In genomic region chr6:149752600-149752999, GRCh38 we compare ENCODE assay signal across 18 cellular contexts. TPM values are rescaled to one million over a fixed set of nuclear protein-coding genes. Genes with fewer than 3 reads are reported as not detected.
DNase-seq lines count a peak whose midpoint lies in the region; ATAC-seq, FAIRE-seq and TF ChIP-seq lines count a peak whose summit lies in the region.
"Had no signal": no experiment of that assay in that cellular context is flagged by ENCODE, and none has a peak within 500 bp of the region (broad histone marks: within the 10 kb centered on the region; RNA-seq: fewer than 3 reads in every experiment).

No MANE protein-coding gene starts in this region.

- peak overlapping the region; percentile 7; the same call in 1 of the 2 replicates for H3K4me3 ChIP-seq in K562
- H3K4me3 ChIP-seq: ovary had no signal

- H3K9me1 ChIP-seq in K562 (ENCODE audit: control insufficient read depth, insufficient read depth, low read length) = no peaks in the 10 kb centered on the region

- 0 out of 2 replicates have a peak, but pooled peaks cover 2% of the 10 kb centered on the region for H3K9me3 ChIP-seq in K562 (replicated peaks; ENCODE audit: control insufficient read depth, insufficient read depth, low read depth, low read length)
- H3K9me3 ChIP-seq: ovary had no signal

- no peaks in the 10 kb centered on the region for H3K36me3 Mint-ChIP-seq in neural crest cell (ENCODE audit: low read depth)
- H3K36me3 Mint-ChIP-seq: activated naive CD4-positive, alpha-beta T cell treated with anti-CD3 and anti-CD28 coated beads, Interleukin-2, amount 50 U/mL, for 24 hours had no signal

- no peak overlapping the region for H2AFZ ChIP-seq in K562 (ENCODE audit: low read depth, low read length)

- no peak for TF ChIP-seq CTCF in K562 (IDR thresholded peaks at IDR 0.05 in 2 of 3, conservative IDR thresholded peaks at IDR 0.05 in 1 of 3; ENCODE audit: insufficient read depth in 2 of 3, low read depth in 1 of 3, low read length in 3 of 3)
- no peak for TF ChIP-seq CTCF in neural crest cell (conservative IDR thresholded peaks at IDR 0.05)

- no peaks in the 10 kb centered on the region for H3K27me3 Mint-ChIP-seq in neural crest cell (ENCODE audit: low read depth)
- H3K27me3 Mint-ChIP-seq: activated naive CD4-positive, alpha-beta T cell treated with anti-CD3 and anti-CD28 coated beads, Interleukin-2, amount 50 U/mL, for 24 hours had no signal

- H3K4me1 ChIP-seq in K562 (replicated peaks in 1 of 2; ENCODE audit: control insufficient read depth in 2 of 2, insufficient read depth in 2 of 2, low read length in 2 of 2) = peaks cover 33 to 34% of the 10 kb centered on the region in 2 experiments

- BruUV-seq in K562 (replicated peaks; lab: Mats Ljungman, UMichigan) = no TSS peak

- H3K4me1 Mint-ChIP-seq in neural crest cell = peaks cover 17% of the 10 kb centered on the region

- no peaks in the 10 kb centered on the region for H3K9me3 Mint-ChIP-seq in neural crest cell
- H3K9me3 Mint-ChIP-seq: activated naive CD4-positive, alpha-beta T cell treated with anti-CD3 and anti-CD28 coated beads, Interleukin-2, amount 50 U/mL, for 24 hours had no signal

- POLR2A ChIA-PET in K562 (lab: Yijun Ruan, JAX) = interaction anchor here (1.4 to 2.2 kb wide), 2 partner anchors 11 to 24 kb away, joined by 3 to 5 read pairs; no protein-coding TSS in a partner anchor

- WGBS in K562 (ENCODE audit: insufficient coverage, low coverage, missing lambda C conversion rate) = 48% methylated on average over 3 of the region's 3 CpGs

- no peak for ATAC-seq in K562
- ATAC-seq in HG03139 (IDR thresholded peaks at IDR 0.05; ENCODE audit: unreplicated experiment) = no peak
- ATAC-seq: left ventricle myocardium superior had no signal

- CTCF ChIA-PET in K562 (lab: Yijun Ruan, JAX; ENCODE audit: low intra/inter-chr PET ratio) = no interaction called here

- H3K27ac ChIP-seq in K562 (ENCODE audit: extremely low read depth, low read depth, low read length) = peak overlapping the region; percentile 27; the same call in 1 of the 3 replicates
- H3K27ac ChIP-seq: ovary had no signal

- peak overlapping the region; percentile 59 for H3K4me2 ChIP-seq in K562 (ENCODE audit: insufficient read depth, low read length)

- DNase-seq in GF-D8 (lab: John Stamatoyannopoulos, UW) (peak; percentile 77), NOMO-1 (lab: John Stamatoyannopoulos, UW; ENCODE audit: unreplicated experiment in 2 of 2) (peak; percentile 48 to 84), K562 (ENCODE audit: extremely low read depth in 1 of 4, low spot score in 3 of 4) (no peak), neural crest cell (ENCODE audit: low read depth, low spot score) (no peak), NCI-H510A (lab: John Stamatoyannopoulos, UW) (no peak), posterior vena cava (ENCODE audit: low spot score) (no peak)
- no peak for DNase-seq in activated CD4-positive, CD25-positive, alpha-beta regulatory T cell (lab: John Stamatoyannopoulos, UW)
- DNase-seq: dermis blood vessel endothelial cell; HCEC 1CT; KG1; left ventricle myocardium superior; NCI-H1417; NCI-H2171; ovary; stimulated activated CD4-positive, alpha-beta T cell treated with anti-CD3 and anti-CD28 coated beads, Interleukin-2, amount 100 ng/mL, for 48 hours had no signal

- no peaks in the 10 kb centered on the region for H3K27me3 ChIP-seq in K562 (ENCODE audit: control insufficient read depth in 2 of 2, insufficient read depth in 2 of 2, low read length in 2 of 2)
- H3K27me3 ChIP-seq: ovary had no signal

- 0 out of 4 replicates have a peak overlapping the region, but pooled peaks of 1 of the 2 experiments have one; percentile 4 for H3K9ac ChIP-seq in K562 (ENCODE audit: insufficient read depth in 1 of 2, low read depth in 2 of 2, low read length in 2 of 2)

- TF ChIP-seq RAD21 in K562 (CRISPR knock-in tag; conservative IDR thresholded peaks at IDR 0.05 in 1 of 2, IDR thresholded peaks at IDR 0.05 in 1 of 2) = no peak

- peaks cover 20% of the 10 kb centered on the region for H4K20me1 ChIP-seq in K562 (replicated peaks; ENCODE audit: control insufficient read depth, insufficient read depth, low read length)

- H3K27ac Mint-ChIP-seq in neural crest cell (ENCODE audit: unreplicated experiment) = no peak overlapping the region
- H3K27ac Mint-ChIP-seq: activated naive CD4-positive, alpha-beta T cell treated with anti-CD3 and anti-CD28 coated beads, Interleukin-2, amount 50 U/mL, for 24 hours had no signal

- intact Hi-C loops in K562 (cut with micrococcal nuclease) = loop anchor here (5.0 kb wide), 1 partner anchor 35 kb away; the partner anchor contains the start of gene LATS1
- intact Hi-C loops in posterior vena cava (cut with DNase I) = no loop called here

- H3K4me3 Mint-ChIP-seq in neural crest cell = peak overlapping the region; percentile 44
- H3K4me3 Mint-ChIP-seq: activated naive CD4-positive, alpha-beta T cell treated with anti-CD3 and anti-CD28 coated beads, Interleukin-2, amount 50 U/mL, for 24 hours had no signal

- no peak for TF ChIP-seq EP300 in K562 (IDR thresholded peaks at IDR 0.05; ENCODE audit: low read length)

- peaks cover 50% of the 10 kb centered on the region for H3K36me3 ChIP-seq in K562 (ENCODE audit: control insufficient read depth, insufficient read depth, low read length)
- H3K36me3 ChIP-seq: ovary had no signal

- in situ Hi-C loops in K562 (cut with MboI) = no loop called here

- peaks cover 81% of the 10 kb centered on the region for H3K79me2 ChIP-seq in K562 (ENCODE audit: control insufficient read depth, insufficient read depth, low read length)

- TF ChIP-seq POLR2A in K562 (conservative IDR thresholded peaks at IDR 0.05) = no peak

- no peak for FAIRE-seq in K562 (lab: Jason Lieb, UNC)
- FAIRE-seq: D721Med had no signal

RNA-seq across cellular contexts. Expression of gene PCMT1, which starts 3.1 kb away (rescaled TPM):
- total RNA-seq in K562 (2011; cell fraction: chromatin; rRNA removed; ENCODE audit: low replicate concordance) = 143 TPM in 2 replicates
- total RNA-seq in K562 (2011; cell fraction: nucleolus; rRNA removed) = 190 and 200 TPM in 2 replicates
- total RNA-seq in K562 (2011; cell fraction: nucleoplasm; rRNA removed) = 178 and 226 TPM in 2 replicates
- total RNA-seq in K562 (2014; rRNA removed) = 302 and 327 TPM in 2 replicates
- 235 and 246 TPM in 2 replicates for total RNA-seq in K562 (2014; rRNA removed; fragmentation: Illumina TruSeq; extraction: Trizol)
- total RNA-seq in K562 (2015; rRNA removed; fragmentation: Illumina TruSeq; extraction: Trizol) = 215 and 217 TPM in 2 replicates
- 231 and 238 TPM in 2 replicates for total RNA-seq in K562 (2021)
- polyA plus RNA-seq in K562 (2011; rRNA removed) = 307 and 425 TPM in 2 replicates
- 302 and 333 TPM in 2 replicates for polyA plus RNA-seq in K562 (2011; cell fraction: cytosol; rRNA removed)
- polyA plus RNA-seq in K562 (2011; cell fraction: nucleus; rRNA removed) = 61.1 and 83.0 TPM in 2 replicates
- polyA plus RNA-seq in K562 (2012) = 178 and 267 TPM in 2 replicates
- 303 and 361 TPM in 2 replicates for polyA plus RNA-seq in K562 (2014; fragmentation: Illumina TruSeq; extraction: Trizol)
- 100 to 1,000 TPM; 536 to 541 TPM for polyA plus RNA-seq in K562 (2014; fragmentation: Nextera tagmentation; extraction: Ambion mirVana)
- polyA plus RNA-seq in K562 (2014; rRNA removed) = 411 and 464 TPM in 2 replicates
- 317 and 349 TPM in 2 replicates for polyA minus RNA-seq in K562 (2011; rRNA and poly(A)+ RNA removed)
- polyA minus RNA-seq in K562 (2011; cell fraction: cytosol; rRNA and poly(A)+ RNA removed) = 86.4 and 132 TPM in 2 replicates
- 29.5 and 35.4 TPM in 2 replicates for polyA minus RNA-seq in K562 (2011; cell fraction: nucleus; rRNA and poly(A)+ RNA removed)
- 65.5 and 67.4 TPM in 2 replicates for total RNA-seq in neural crest cell
- 10 to 100 TPM; 50.4 to 69.9 TPM for total RNA-seq in posterior vena cava

RNA-seq across cellular contexts. Expression of gene NUP43, which starts 6.3 kb away (rescaled TPM):
- 105 and 121 TPM in 2 replicates for total RNA-seq in K562 (2011; cell fraction: chromatin; rRNA removed; ENCODE audit: low replicate concordance)
- 31.3 and 32.5 TPM in 2 replicates for total RNA-seq in K562 (2011; cell fraction: nucleolus; rRNA removed)
- total RNA-seq in K562 (2011; cell fraction: nucleoplasm; rRNA removed) = 51.2 and 83.9 TPM in 2 replicates
- total RNA-seq in K562 (2014; rRNA removed) = 44.7 and 50.5 TPM in 2 replicates
- 112 and 127 TPM in 2 replicates for total RNA-seq in K562 (2014; rRNA removed; fragmentation: Illumina TruSeq; extraction: Trizol)
- total RNA-seq in K562 (2015; rRNA removed; fragmentation: Illumina TruSeq; extraction: Trizol) = 78.1 and 83.6 TPM in 2 replicates
- total RNA-seq in K562 (2021) = 101 and 103 TPM in 2 replicates
- 112 and 136 TPM in 2 replicates for polyA plus RNA-seq in K562 (2011; rRNA removed)
- 35.5 and 60.8 TPM in 2 replicates for polyA plus RNA-seq in K562 (2011; cell fraction: cytosol; rRNA removed)
- 52.5 and 59.6 TPM in 2 replicates for polyA plus RNA-seq in K562 (2011; cell fraction: nucleus; rRNA removed)
- polyA plus RNA-seq in K562 (2012) = 38.4 and 46.1 TPM in 2 replicates
- polyA plus RNA-seq in K562 (2014; fragmentation: Illumina TruSeq; extraction: Trizol) = 59.5 and 67.4 TPM in 2 replicates
- 10 to 100 TPM; 28.9 to 39.7 TPM for polyA plus RNA-seq in K562 (2014; fragmentation: Nextera tagmentation; extraction: Ambion mirVana)
- 53.1 and 53.4 TPM in 2 replicates for polyA plus RNA-seq in K562 (2014; rRNA removed)
- 293 and 318 TPM in 2 replicates for polyA minus RNA-seq in K562 (2011; rRNA and poly(A)+ RNA removed)
- polyA minus RNA-seq in K562 (2011; cell fraction: cytosol; rRNA and poly(A)+ RNA removed) = 67.9 and 134 TPM in 2 replicates
- polyA minus RNA-seq in K562 (2011; cell fraction: nucleus; rRNA and poly(A)+ RNA removed) = 19.9 and 34.4 TPM in 2 replicates
- 67.2 and 73.3 TPM in 2 replicates for total RNA-seq in neural crest cell
- total RNA-seq in posterior vena cava = 10 to 100 TPM; 24.8 to 29.0 TPM

RNA-seq across cellular contexts. Expression of gene LATS1, which starts 34.7 kb away (rescaled TPM):
- total RNA-seq in K562 (2011; cell fraction: chromatin; rRNA removed; ENCODE audit: low replicate concordance) = 46.5 and 118 TPM in 2 replicates
- 23.9 and 24.3 TPM in 2 replicates for total RNA-seq in K562 (2011; cell fraction: nucleolus; rRNA removed)
- 35.3 and 42.9 TPM in 2 replicates for total RNA-seq in K562 (2011; cell fraction: nucleoplasm; rRNA removed)
- 14.0 and 22.5 TPM in 2 replicates for total RNA-seq in K562 (2014; rRNA removed)
- 28.4 and 32.1 TPM in 2 replicates for total RNA-seq in K562 (2014; rRNA removed; fragmentation: Illumina TruSeq; extraction: Trizol)
- total RNA-seq in K562 (2015; rRNA removed; fragmentation: Illumina TruSeq; extraction: Trizol) = 26.5 and 26.6 TPM in 2 replicates
- 33.2 and 36.3 TPM in 2 replicates for total RNA-seq in K562 (2021)
- 18.4 and 24.0 TPM in 2 replicates for polyA plus RNA-seq in K562 (2011; rRNA removed)
- 14.4 and 17.0 TPM in 2 replicates for polyA plus RNA-seq in K562 (2011; cell fraction: cytosol; rRNA removed)
- polyA plus RNA-seq in K562 (2011; cell fraction: nucleus; rRNA removed) = 21.7 and 22.5 TPM in 2 replicates
- polyA plus RNA-seq in K562 (2012) = 15.0 and 16.6 TPM in 2 replicates
- 28.7 and 29.1 TPM in 2 replicates for polyA plus RNA-seq in K562 (2014; fragmentation: Illumina TruSeq; extraction: Trizol)
- polyA plus RNA-seq in K562 (2014; fragmentation: Nextera tagmentation; extraction: Ambion mirVana) = 1 to 10 TPM; 5.0 to 5.6 TPM
- 11.9 and 13.2 TPM in 2 replicates for polyA plus RNA-seq in K562 (2014; rRNA removed)
- 60.3 and 69.3 TPM in 2 replicates for polyA minus RNA-seq in K562 (2011; rRNA and poly(A)+ RNA removed)
- polyA minus RNA-seq in K562 (2011; cell fraction: cytosol; rRNA and poly(A)+ RNA removed) = 31.1 and 31.3 TPM in 2 replicates
- polyA minus RNA-seq in K562 (2011; cell fraction: nucleus; rRNA and poly(A)+ RNA removed) = 22.2 and 41.8 TPM in 2 replicates
- total RNA-seq in neural crest cell = 27.4 and 32.7 TPM in 2 replicates
- total RNA-seq in posterior vena cava = 10 to 100 TPM; 31.1 to 32.8 TPM

Comparison
In these comparisons a context has a peak if more than half of its experiments do, and no peak if none do; other contexts are left out.
1. DNase-seq: peak in GF-D8 (single experiment) and NOMO-1 (2 of 2); none in K562 (0 of 4), neural crest cell (single experiment), NCI-H510A (single experiment), posterior vena cava (single experiment) and activated CD4-positive, CD25-positive, alpha-beta regulatory T cell (0 of 4).